In the genomic region with DNA sequence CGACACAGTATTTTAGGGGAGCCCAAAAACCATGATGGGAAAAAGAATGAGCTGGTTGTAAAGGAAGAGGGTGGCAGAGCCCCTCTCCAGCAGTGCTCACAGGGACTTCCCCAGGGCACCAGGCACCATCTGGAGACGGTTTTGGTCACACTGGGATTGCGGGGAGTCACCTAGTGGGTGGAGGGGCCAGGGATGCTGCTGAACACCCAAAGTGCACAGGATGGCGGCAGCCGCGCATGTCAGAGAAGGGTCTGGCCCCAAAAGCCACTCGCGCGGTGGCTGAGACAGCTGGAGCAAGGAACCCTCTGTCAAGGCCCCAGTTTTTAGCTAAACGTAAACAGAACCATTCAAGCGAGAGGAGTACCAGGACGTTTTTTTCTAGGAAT, we compare ENCODE assay signal across 29 cellular contexts. TPM values are rescaled to one million over a fixed set of nuclear protein-coding genes. Genes with fewer than 3 reads are reported as not detected.
DNase-seq lines count a peak whose midpoint lies in the region; ATAC-seq and TF ChIP-seq lines count a peak whose summit lies in the region.
"Had no signal": no experiment of that assay in that cellular context is flagged by ENCODE, and none has a peak within 500 bp of the region (broad histone marks: within the 10 kb centered on the region; RNA-seq: fewer than 3 reads in every experiment).

No MANE protein-coding gene starts in this region.

- TF ChIP-seq CTCF in right lobe of liver (IDR thresholded peaks at IDR 0.05), result no peak

- no peaks in the 10 kb centered on the region for H3K27me3 ChIP-seq in right lobe of liver
- H3K27me3 ChIP-seq in thymus (ENCODE audit: control insufficient read depth, insufficient read depth), result no peaks in the 10 kb centered on the region
- H3K27me3 ChIP-seq: esophagus muscularis mucosa, sigmoid colon had no signal

- TF ChIP-seq POLR2A in right lobe of liver (IDR thresholded peaks at IDR 0.05), result no peak

- 64% methylated on average over 2 of the region's 12 CpGs for WGBS in right lobe of liver (ENCODE audit: insufficient coverage, low coverage, low lambda C conversion rate, missing lambda C conversion rate)
- 96% methylated on average over 12 of the region's 12 CpGs for WGBS in thymus

- no peak for DNase-seq in activated T-cell treated with anti-CD3 and anti-CD28 coated beads, Interleukin-2, amount 50 U/mL, for 24 hours
- DNase-seq in activated T-cell treated with anti-CD3 and anti-CD28 coated beads for 4 hours, result no peak
- DNase-seq in activated CD8-positive, alpha-beta T cell treated with anti-CD3 and anti-CD28 coated beads, Interleukin-2, amount 10 ng/mL, durations not matched to agents 7 days and 5 days, result no peak
- DNase-seq in right lobe of liver, result no peak
- no peak for DNase-seq in anterior cingulate cortex (lab: John Stamatoyannopoulos, UW)
- DNase-seq: 8988T; activated CD4-positive, alpha-beta memory T cell treated with anti-CD3 and anti-CD28 coated beads for 36 hours; activated gamma-delta T cell treated with Interleukin-2 at 50 U/mL for 16 hours; AML-193; DMS79; effector memory CD8-positive, alpha-beta T cell; foreskin melanocyte; midbrain; naive thymus-derived CD8-positive, alpha-beta T cell; NCI-H1105 treated with DMSO at 0.1 percent for 48 hours; NCI-H2029; NCI-H345; OCI-M1; sigmoid colon; stimulated activated naive CD8-positive, alpha-beta T cell treated with anti-CD3 and anti-CD28 coated beads, Interleukin-15, amount 100 ng/mL, for 72 hours; T1000; trophoblast cell had no signal

- peaks cover 2% of the 10 kb centered on the region for H3K4me1 Mint-ChIP-seq in activated T-cell treated with anti-CD3 and anti-CD28 coated beads, Interleukin-2, amount 50 U/mL, for 24 hours (ENCODE audit: low read depth)
- peaks cover 3% of the 10 kb centered on the region for H3K4me1 Mint-ChIP-seq in activated CD8-positive, alpha-beta T cell treated with anti-CD3 and anti-CD28 coated beads, Interleukin-2, amount 10 ng/mL, durations not matched to agents 7 days and 5 days (ENCODE audit: low read depth)

- no peaks in the 10 kb centered on the region for H3K9me3 ChIP-seq in right lobe of liver
- no peaks in the 10 kb centered on the region for H3K9me3 ChIP-seq in thymus (ENCODE audit: control insufficient read depth)
- H3K9me3 ChIP-seq: esophagus muscularis mucosa, sigmoid colon had no signal

- POLR2A ChIA-PET in activated CD8-positive, alpha-beta T cell treated with anti-CD3 and anti-CD28 coated beads, Interleukin-2, amount 10 ng/mL, durations not matched to agents 7 days and 5 days (lab: Charles Lee), result no interaction called here

- H3K4me1 ChIP-seq in right lobe of liver, result peaks cover 0 to 47% (median 15%) of the 10 kb centered on the region in 4 donors
- no peaks in the 10 kb centered on the region for H3K4me1 ChIP-seq in thymus (ENCODE audit: control insufficient read depth, insufficient read depth, low read length)
- H3K4me1 ChIP-seq: esophagus muscularis mucosa, sigmoid colon had no signal

- no peaks in the 10 kb centered on the region for H3K27me3 Mint-ChIP-seq in activated T-cell treated with anti-CD3 and anti-CD28 coated beads, Interleukin-2, amount 50 U/mL, for 24 hours
- no peaks in the 10 kb centered on the region for H3K27me3 Mint-ChIP-seq in activated CD8-positive, alpha-beta T cell treated with anti-CD3 and anti-CD28 coated beads, Interleukin-2, amount 10 ng/mL, durations not matched to agents 7 days and 5 days (ENCODE audit: low read depth)
- H3K27me3 Mint-ChIP-seq: activated CD4-positive, alpha-beta memory T cell treated with anti-CD3 and anti-CD28 coated beads for 36 hours; effector memory CD8-positive, alpha-beta T cell; naive thymus-derived CD8-positive, alpha-beta T cell; stimulated activated naive CD8-positive, alpha-beta T cell treated with anti-CD3 and anti-CD28 coated beads, Interleukin-15, amount 100 ng/mL, for 72 hours had no signal

- no peak overlapping the region for H3K4me3 Mint-ChIP-seq in activated T-cell treated with anti-CD3 and anti-CD28 coated beads, Interleukin-2, amount 50 U/mL, for 24 hours
- no peak overlapping the region for H3K4me3 Mint-ChIP-seq in activated CD8-positive, alpha-beta T cell treated with anti-CD3 and anti-CD28 coated beads, Interleukin-2, amount 10 ng/mL, durations not matched to agents 7 days and 5 days
- H3K4me3 Mint-ChIP-seq: effector memory CD8-positive, alpha-beta T cell; naive thymus-derived CD8-positive, alpha-beta T cell; stimulated activated naive CD8-positive, alpha-beta T cell treated with anti-CD3 and anti-CD28 coated beads, Interleukin-15, amount 100 ng/mL, for 72 hours had no signal

- H3K9me3 Mint-ChIP-seq in activated T-cell treated with anti-CD3 and anti-CD28 coated beads, Interleukin-2, amount 50 U/mL, for 24 hours, result no peaks in the 10 kb centered on the region
- no peaks in the 10 kb centered on the region for H3K9me3 Mint-ChIP-seq in activated CD8-positive, alpha-beta T cell treated with anti-CD3 and anti-CD28 coated beads, Interleukin-2, amount 10 ng/mL, durations not matched to agents 7 days and 5 days (ENCODE audit: insufficient read depth)
- H3K9me3 Mint-ChIP-seq: activated CD4-positive, alpha-beta memory T cell treated with anti-CD3 and anti-CD28 coated beads for 36 hours; effector memory CD8-positive, alpha-beta T cell; naive thymus-derived CD8-positive, alpha-beta T cell; stimulated activated naive CD8-positive, alpha-beta T cell treated with anti-CD3 and anti-CD28 coated beads, Interleukin-15, amount 100 ng/mL, for 72 hours had no signal

- intact Hi-C loops in right lobe of liver (cut with DNase I), result no loop called here

- peaks cover 84% of the 10 kb centered on the region for H3K36me3 Mint-ChIP-seq in activated T-cell treated with anti-CD3 and anti-CD28 coated beads, Interleukin-2, amount 50 U/mL, for 24 hours (ENCODE audit: low read depth)
- H3K36me3 Mint-ChIP-seq in activated CD8-positive, alpha-beta T cell treated with anti-CD3 and anti-CD28 coated beads, Interleukin-2, amount 10 ng/mL, durations not matched to agents 7 days and 5 days (ENCODE audit: low read depth), result peaks cover 63% of the 10 kb centered on the region

- CTCF ChIA-PET in activated CD8-positive, alpha-beta T cell treated with anti-CD3 and anti-CD28 coated beads, Interleukin-2, amount 10 ng/mL, durations not matched to agents 7 days and 5 days (lab: Charles Lee), result no interaction called here

- H3K36me3 ChIP-seq in right lobe of liver, result peaks cover 0 to 76% (median 22%) of the 10 kb centered on the region in 4 donors
- H3K36me3 ChIP-seq in thymus (ENCODE audit: control insufficient read depth, insufficient read depth), result peaks cover 51% of the 10 kb centered on the region

- H3K27ac ChIP-seq in right lobe of liver (peak overlapping the region; percentile 71 to 89 (median 87)), thymus (ENCODE audit: low read depth) (peak overlapping the region; percentile 21)
- H3K27ac ChIP-seq: esophagus muscularis mucosa, HL-60, parathyroid adenoma, sigmoid colon had no signal

- peak overlapping the region; percentile 79 for H3K27ac Mint-ChIP-seq in activated T-cell treated with anti-CD3 and anti-CD28 coated beads, Interleukin-2, amount 50 U/mL, for 24 hours
- H3K27ac Mint-ChIP-seq in activated CD8-positive, alpha-beta T cell treated with anti-CD3 and anti-CD28 coated beads, Interleukin-2, amount 10 ng/mL, durations not matched to agents 7 days and 5 days, result peak overlapping the region; percentile 9

- no peak for ATAC-seq in activated CD8-positive, alpha-beta T cell treated with anti-CD3 and anti-CD28 coated beads, Interleukin-2, amount 10 ng/mL, durations not matched to agents 7 days and 5 days
- ATAC-seq in right lobe of liver, result no peak
- no peak for ATAC-seq in HG02588 (IDR thresholded peaks at IDR 0.05; ENCODE audit: unreplicated experiment)
- no peak for ATAC-seq in HG03196 (IDR thresholded peaks at IDR 0.05; ENCODE audit: unreplicated experiment)
- ATAC-seq: effector memory CD8-positive, alpha-beta T cell; naive thymus-derived CD8-positive, alpha-beta T cell; Right ventricle myocardium inferior; stimulated activated naive CD8-positive, alpha-beta T cell treated with anti-CD3 and anti-CD28 coated beads, Interleukin-15, amount 100 ng/mL, for 72 hours had no signal

- no peak overlapping the region for H3K4me3 ChIP-seq in right lobe of liver
- no peak overlapping the region for H3K4me3 ChIP-seq in thymus (ENCODE audit: low read length)
- H3K4me3 ChIP-seq: esophagus muscularis mucosa, sigmoid colon had no signal

RNA-seq across cellular contexts. Expression of a gene that starts 10.8 kb away (rescaled TPM):
- total RNA-seq in activated CD8-positive, alpha-beta T cell treated with anti-CD3 and anti-CD28 coated beads, Interleukin-2, amount 10 ng/mL, durations not matched to agents 7 days and 5 days, result 10 to 100 TPM; 42.4 to 44.0 TPM
- 100 to 1,000 TPM; 198 to 296 (median 222) TPM for total RNA-seq in right lobe of liver
- polyA plus RNA-seq in thymus, result 134 TPM

RNA-seq across cellular contexts. Expression of a gene that starts 15.2 kb away (rescaled TPM):
- total RNA-seq in activated CD8-positive, alpha-beta T cell treated with anti-CD3 and anti-CD28 coated beads, Interleukin-2, amount 10 ng/mL, durations not matched to agents 7 days and 5 days, result 10 to 100 TPM; 89.0 to 89.5 TPM
- total RNA-seq in right lobe of liver, result 10 to 100 TPM; 31.1 to 41.4 (median 36.5) TPM
- polyA plus RNA-seq in thymus, result 60.6 TPM

RNA-seq across cellular contexts. Expression of a gene that starts 23.0 kb away (rescaled TPM):
- total RNA-seq in activated CD8-positive, alpha-beta T cell treated with anti-CD3 and anti-CD28 coated beads, Interleukin-2, amount 10 ng/mL, durations not matched to agents 7 days and 5 days, result not detected
- total RNA-seq in right lobe of liver, result 1 to 10 TPM in 1 of 6 experiments, under 1 TPM in 4, not detected in 1; 0.06 to 1.5 (median 0.31) TPM
- 0.14 TPM for polyA plus RNA-seq in thymus
- total RNA-seq: activated CD4-positive, alpha-beta memory T cell treated with anti-CD3 and anti-CD28 coated beads for 36 hours; naive thymus-derived CD8-positive, alpha-beta T cell had no signal

RNA-seq across cellular contexts. Expression of a gene that starts 35.9 kb away (rescaled TPM):
- 10 to 100 TPM; 97.8 to 98.8 TPM for total RNA-seq in activated CD8-positive, alpha-beta T cell treated with anti-CD3 and anti-CD28 coated beads, Interleukin-2, amount 10 ng/mL, durations not matched to agents 7 days and 5 days
- 10 to 100 TPM; 15.8 to 34.6 (median 30.5) TPM for total RNA-seq in right lobe of liver
- 82.1 TPM for polyA plus RNA-seq in thymus

RNA-seq across cellular contexts. Expression of a gene that starts 46.4 kb away (rescaled TPM):
- total RNA-seq in activated CD8-positive, alpha-beta T cell treated with anti-CD3 and anti-CD28 coated beads, Interleukin-2, amount 10 ng/mL, durations not matched to agents 7 days and 5 days, result 10 to 100 TPM; 80.1 to 81.6 TPM
- 10 to 100 TPM; 16.3 to 37.5 (median 23.3) TPM for total RNA-seq in right lobe of liver
- 33.4 TPM for polyA plus RNA-seq in thymus

Comparison
In these comparisons a context has a peak if more than half of its experiments do, and no peak if none do; other contexts are left out.
1. RNA of a gene that starts 10.8 kb away (total RNA-seq): 198 to 296 TPM in right lobe of liver; 42.4 to 44.0 TPM in activated CD8-positive, alpha-beta T cell treated with anti-CD3 and anti-CD28 coated beads, Interleukin-2, amount 10 ng/mL, durations not matched to agents 7 days and 5 days; every median in the first group is over 4 times any median in the second.